21 cellular contexts compared by ENCODE assay signal in the genomic region with DNA sequence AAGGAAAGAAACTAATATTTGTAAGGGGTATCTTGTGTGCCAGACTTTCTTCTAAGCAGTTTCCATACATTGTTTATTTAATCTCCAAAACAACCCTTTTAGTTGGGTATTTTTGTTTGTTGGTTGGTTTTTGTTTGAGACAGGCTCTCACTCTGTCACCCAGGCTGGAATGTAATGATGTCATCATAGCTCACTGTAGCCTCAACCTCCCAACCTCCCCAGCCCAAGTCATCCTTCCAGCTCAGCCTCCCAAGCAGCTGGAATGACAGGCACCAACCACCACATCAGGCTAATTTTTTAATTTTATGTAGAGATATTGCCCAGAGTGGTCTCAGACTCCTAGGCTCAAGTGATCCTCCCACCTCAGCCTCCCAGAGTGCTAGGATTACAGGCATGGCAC. TPM values are rescaled to one million over a fixed set of nuclear protein-coding genes. Genes with fewer than 3 reads are reported as not detected.
A peak's percentile ranks its signal among the peaks of the same experiment; 100 is the strongest.
DNase-seq lines count a peak whose midpoint lies in the region; ATAC-seq, FAIRE-seq and TF ChIP-seq lines count a peak whose summit lies in the region.
"Had no signal": no experiment of that assay in that cellular context is flagged by ENCODE, and none has a peak within 500 bp of the region (broad histone marks: within the 10 kb centered on the region; RNA-seq: fewer than 3 reads in every experiment).

No MANE protein-coding gene starts in this region.

- no peak for TF ChIP-seq RAD21 in HepG2 (CRISPR knock-in tag; IDR thresholded peaks at IDR 0.05)
- TF ChIP-seq RAD21 in K562 (CRISPR knock-in tag; conservative IDR thresholded peaks at IDR 0.05 in 1 of 2, IDR thresholded peaks at IDR 0.05 in 1 of 2): no peak

- no peak overlapping the region for H3K23ac ChIP-seq in mesenchymal stem cell (ENCODE audit: low read length in 2 of 2)

- CTCF ChIA-PET in HepG2 (lab: Yijun Ruan, JAX; ENCODE audit: low intra/inter-chr PET ratio, low total read pairs) (no interaction called here), K562 (lab: Yijun Ruan, JAX; ENCODE audit: low intra/inter-chr PET ratio) (no interaction called here)

- H3K27me3 ChIP-seq in HepG2 (ENCODE audit: control insufficient read depth in 1 of 2, insufficient read depth in 2 of 2, low read length in 2 of 2) (no peaks in the 10 kb centered on the region; a peak in 1 of 5 replicates), right lobe of liver (no peaks in the 10 kb centered on the region), K562 (ENCODE audit: control insufficient read depth in 2 of 2, insufficient read depth in 2 of 2, low read length in 2 of 2) (peaks cover 9 to 16% of the 10 kb centered on the region in 2 experiments; a peak in 4 of 5 replicates), mesenchymal stem cell (ENCODE audit: control insufficient read depth in 1 of 2, insufficient read depth in 1 of 2, low read length in 2 of 2) (no peaks in the 10 kb centered on the region), esophagus muscularis mucosa (no peaks in the 10 kb centered on the region)
- H3K27me3 ChIP-seq: Peyer's patch, SJSA1 had no signal

- H2BK120ac ChIP-seq in mesenchymal stem cell (ENCODE audit: low read depth, low read length): no peak overlapping the region

- H3K9me1 ChIP-seq in K562 (ENCODE audit: control insufficient read depth, insufficient read depth, low read length): no peaks in the 10 kb centered on the region

- DNase-seq in HepG2 (ENCODE audit: low spot score) (no peak), right lobe of liver (no peak), K562 (ENCODE audit: extremely low read depth in 1 of 4, low spot score in 3 of 4) (no peak), mesenchymal stem cell (peak; percentile 10), esophagus muscularis mucosa (ENCODE audit: extremely low spot score) (no peak), AG08395 (ENCODE audit: low spot score) (no peak), AG08396 (ENCODE audit: low spot score) (no peak)
- no peak for DNase-seq in activated CD8-positive, alpha-beta memory T cell treated with anti-CD3 and anti-CD28 coated beads for 24 hours
- DNase-seq: Karpas-422, NCI-H1694, NCI-H2081, NCI-H2171, NCI-H345, NCI-H524, NCI-H82, Peyer's patch had no signal

- FAIRE-seq in HepG2 (lab: Jason Lieb, UNC) (no peak), K562 (lab: Jason Lieb, UNC) (no peak)
- FAIRE-seq: GM12878, HTR-8/SVneo had no signal

- peaks cover 13% of the 10 kb centered on the region for H3K4me1 ChIP-seq in HepG2 (ENCODE audit: insufficient read depth, low read length)
- peaks cover 0 to 9% (median 0%) of the 10 kb centered on the region in 4 donors for H3K4me1 ChIP-seq in right lobe of liver
- peaks cover 4 to 18% of the 10 kb centered on the region in 2 experiments; a peak in 3 of 5 replicates for H3K4me1 ChIP-seq in K562 (replicated peaks in 1 of 2; ENCODE audit: control insufficient read depth in 2 of 2, insufficient read depth in 2 of 2, low read length in 2 of 2)
- peaks cover 7% of the 10 kb centered on the region for H3K4me1 ChIP-seq in mesenchymal stem cell (ENCODE audit: control insufficient read depth, insufficient read depth, low read depth, low read length)
- peaks cover 9 to 12% (median 12%) of the 10 kb centered on the region in 4 donors for H3K4me1 ChIP-seq in esophagus muscularis mucosa
- H3K4me1 ChIP-seq: Peyer's patch had no signal

- no peak overlapping the region for H2BK12ac ChIP-seq in mesenchymal stem cell (ENCODE audit: low read length in 2 of 2)

- no peak overlapping the region for H2BK15ac ChIP-seq in mesenchymal stem cell (ENCODE audit: low read depth, poor library complexity, severe bottlenecking)

- TF ChIP-seq CTCF in HepG2 (CRISPR knock-in tag; IDR thresholded peaks at IDR 0.05): no peak
- no peak for TF ChIP-seq CTCF in right lobe of liver (IDR thresholded peaks at IDR 0.05)
- no peak for TF ChIP-seq CTCF in K562 (IDR thresholded peaks at IDR 0.05 in 2 of 3, conservative IDR thresholded peaks at IDR 0.05 in 1 of 3; ENCODE audit: insufficient read depth in 2 of 3, low read depth in 1 of 3, low read length in 3 of 3)
- TF ChIP-seq CTCF in esophagus muscularis mucosa (IDR thresholded peaks at IDR 0.05): no peak

- ATAC-seq in HepG2 (no peak), right lobe of liver (no peak), K562 (no peak)
- ATAC-seq: GM12878, GM23338 had no signal

- H3K9me3 ChIP-seq in HepG2 (ENCODE audit: low read length) (no peaks in the 10 kb centered on the region), right lobe of liver (no peaks in the 10 kb centered on the region), K562 (replicated peaks; ENCODE audit: control insufficient read depth, insufficient read depth, low read depth, low read length) (no peaks in the 10 kb centered on the region; the same call in 1 of the 2 replicates), mesenchymal stem cell (ENCODE audit: control insufficient read depth, low read length) (no peaks in the 10 kb centered on the region), esophagus muscularis mucosa (no peaks in the 10 kb centered on the region)
- H3K9me3 ChIP-seq: Peyer's patch, SJSA1 had no signal

- no peak overlapping the region for H3K14ac ChIP-seq in mesenchymal stem cell (ENCODE audit: low read length in 2 of 2)

- no peaks in the 10 kb centered on the region for H3K79me2 ChIP-seq in HepG2 (ENCODE audit: insufficient read depth, low read length)
- no peaks in the 10 kb centered on the region for H3K79me2 ChIP-seq in K562 (ENCODE audit: control insufficient read depth, insufficient read depth, low read length)

- TF ChIP-seq EP300 in HepG2 (IDR thresholded peaks at IDR 0.05; ENCODE audit: low read depth in 2 of 2, low read length in 2 of 2): no peak
- TF ChIP-seq EP300 in HepG2 (CRISPR knock-in tag; IDR thresholded peaks at IDR 0.05; ENCODE audit: borderline replicate concordance): no peak
- TF ChIP-seq EP300 in K562 (IDR thresholded peaks at IDR 0.05; ENCODE audit: low read length): no peak
- TF ChIP-seq EP300 in esophagus muscularis mucosa (IDR thresholded peaks at IDR 0.05): no peak

- in situ Hi-C loops in HepG2 (cut with HindIII; ENCODE audit: extremely low pct_ligation_motif_present, low pct_unique_long_range_greater_than_20kb): no loop called here
- in situ Hi-C loops in K562 (cut with MboI): no loop called here

- no peak overlapping the region for H3K4ac ChIP-seq in mesenchymal stem cell (ENCODE audit: low read depth in 1 of 2, low read length in 2 of 2)

- H3K9ac ChIP-seq in HepG2 (ENCODE audit: insufficient read depth, low read depth, low read length) (no peak overlapping the region), K562 (ENCODE audit: insufficient read depth in 1 of 2, low read depth in 2 of 2, low read length in 2 of 2) (no peak overlapping the region), mesenchymal stem cell (ENCODE audit: low read length) (peak overlapping the region; percentile 28)

- H4K91ac ChIP-seq in mesenchymal stem cell (ENCODE audit: low read length): no peak overlapping the region

- H3K79me1 ChIP-seq in mesenchymal stem cell (replicated peaks; ENCODE audit: low read length, poor library complexity, severe bottlenecking): no peaks in the 10 kb centered on the region

- H2BK5ac ChIP-seq in mesenchymal stem cell (ENCODE audit: low read depth, low read length, poor library complexity, severe bottlenecking): no peak overlapping the region

- TF ChIP-seq POLR2A in HepG2 (IDR thresholded peaks at IDR 0.05; ENCODE audit: insufficient read depth in 1 of 2, low read depth in 2 of 2, low read length in 2 of 2) (no peak), right lobe of liver (IDR thresholded peaks at IDR 0.05) (no peak), K562 (conservative IDR thresholded peaks at IDR 0.05) (no peak), esophagus muscularis mucosa (IDR thresholded peaks at IDR 0.05; ENCODE audit: low read depth) (no peak)

- H4K8ac ChIP-seq in mesenchymal stem cell (ENCODE audit: low read length): no peak overlapping the region

- H2AFZ ChIP-seq in HepG2 (ENCODE audit: low read length) (no peak overlapping the region), K562 (ENCODE audit: low read depth, low read length) (no peak overlapping the region), mesenchymal stem cell (ENCODE audit: low read depth, low read length) (no peak overlapping the region)
- H2AFZ ChIP-seq: GM23338 had no signal

- BruUV-seq in HepG2 (replicated peaks; lab: Mats Ljungman, UMichigan) (no TSS peak), K562 (replicated peaks; lab: Mats Ljungman, UMichigan) (no TSS peak)

- H3K4me3 ChIP-seq in HepG2 (replicated peaks in 1 of 3; ENCODE audit: insufficient read depth in 1 of 3, low read depth in 2 of 3, low read length in 3 of 3): no peak overlapping the region
- no peak overlapping the region for H3K4me3 ChIP-seq in right lobe of liver
- no peak overlapping the region for H3K4me3 ChIP-seq in K562
- H3K4me3 ChIP-seq in mesenchymal stem cell (ENCODE audit: insufficient read depth in 1 of 2, low read depth in 1 of 2, low read length in 2 of 2): no peak overlapping the region
- H3K4me3 ChIP-seq in esophagus muscularis mucosa: no peak overlapping the region
- H3K4me3 ChIP-seq: GM12878, GM23338, Peyer's patch, SJSA1 had no signal

- H3K4me2 ChIP-seq in HepG2 (ENCODE audit: low read depth, low read length) (no peak overlapping the region), K562 (ENCODE audit: insufficient read depth, low read length) (no peak overlapping the region), mesenchymal stem cell (ENCODE audit: low read length, poor library complexity, severe bottlenecking) (no peak overlapping the region)
- H3K4me2 ChIP-seq: GM23338 had no signal

- no peak overlapping the region for H2AK5ac ChIP-seq in mesenchymal stem cell (ENCODE audit: low read length, severe bottlenecking)

- H3K27ac ChIP-seq in HepG2 (ENCODE audit: extremely low read length, insufficient read depth, low read length): no peak overlapping the region
- H3K27ac ChIP-seq in right lobe of liver: no peak overlapping the region
- no peak overlapping the region for H3K27ac ChIP-seq in K562 (ENCODE audit: extremely low read depth, low read depth, low read length)
- H3K27ac ChIP-seq in mesenchymal stem cell (ENCODE audit: low read length, poor library complexity, severe bottlenecking): no peak overlapping the region
- no peak overlapping the region for H3K27ac ChIP-seq in esophagus muscularis mucosa (replicated peaks in 1 of 4)
- H3K27ac ChIP-seq: 22Rv1, Peyer's patch, SJSA1 had no signal

- no peaks in the 10 kb centered on the region for H3K36me3 ChIP-seq in HepG2 (replicated peaks in 1 of 2; ENCODE audit: control insufficient read depth in 1 of 2, insufficient read depth in 2 of 2, low read length in 2 of 2)
- no peaks in the 10 kb centered on the region for H3K36me3 ChIP-seq in right lobe of liver
- no peaks in the 10 kb centered on the region for H3K36me3 ChIP-seq in K562 (ENCODE audit: control insufficient read depth, insufficient read depth, low read length)
- no peaks in the 10 kb centered on the region for H3K36me3 ChIP-seq in mesenchymal stem cell (ENCODE audit: control insufficient read depth in 1 of 2, insufficient read depth in 2 of 2, low read depth in 1 of 2, low read length in 2 of 2)
- no peaks in the 10 kb centered on the region for H3K36me3 ChIP-seq in esophagus muscularis mucosa
- H3K36me3 ChIP-seq: Peyer's patch, SJSA1 had no signal

- H4K20me1 ChIP-seq in HepG2 (ENCODE audit: insufficient read depth, low read length) (no peaks in the 10 kb centered on the region), K562 (replicated peaks; ENCODE audit: control insufficient read depth, insufficient read depth, low read length) (no peaks in the 10 kb centered on the region)

- no peak overlapping the region for H3K18ac ChIP-seq in mesenchymal stem cell (ENCODE audit: low read depth in 1 of 2, low read length in 2 of 2)

- POLR2A ChIA-PET in HepG2 (lab: Yijun Ruan, JAX): no interaction called here
- POLR2A ChIA-PET in K562 (lab: Yijun Ruan, JAX): interaction anchor here (0.5 to 1.0 kb wide), 3 partner anchors 224 to 707 kb away, joined by 3 to 4 read pairs (median 3); no protein-coding TSS in a partner anchor

- intact Hi-C loops in HepG2 (cut with micrococcal nuclease; ENCODE audit: unreplicated experiment): no loop called here
- intact Hi-C loops in right lobe of liver (cut with DNase I): no loop called here
- intact Hi-C loops in K562 (cut with micrococcal nuclease): no loop called here
- intact Hi-C loops in esophagus muscularis mucosa (cut with DNase I): no loop called here

RNA-seq across cellular contexts. Expression of a gene that starts 41.2 kb away (rescaled TPM):
- total RNA-seq in HepG2 (2016; rRNA removed; fragmentation: Illumina TruSeq; extraction: Trizol) (83.6 and 109 TPM in 2 replicates), right lobe of liver (10 to 100 TPM; 32.1 to 61.9 (median 50.4) TPM), K562 (2014; rRNA removed) (95.1 and 111 TPM in 2 replicates), K562 (2014; rRNA removed; fragmentation: Illumina TruSeq; extraction: Trizol) (86.6 and 88.2 TPM in 2 replicates), K562 (2015; rRNA removed; fragmentation: Illumina TruSeq; extraction: Trizol) (90.7 and 93.9 TPM in 2 replicates), K562 (2021) (78.5 and 95.2 TPM in 2 replicates), esophagus muscularis mucosa (100 to 1,000 TPM in 3 of 4 donors, 10 to 100 TPM in 1; 94.4 to 172 (median 130) TPM)
- total RNA-seq in HepG2 (2016; cell fraction: cytosol; rRNA removed; fragmentation: Illumina TruSeq; extraction: Trizol; ENCODE audit: low read depth): 79.6 and 86.8 TPM in 2 replicates
- 89.2 and 94.7 TPM in 2 replicates for total RNA-seq in HepG2 (2016; cell fraction: insoluble cytoplasmic fraction; rRNA removed; fragmentation: Illumina TruSeq; extraction: Trizol)
- total RNA-seq in HepG2 (2016; cell fraction: membrane; rRNA removed; fragmentation: Illumina TruSeq; extraction: Trizol): 169 and 188 TPM in 2 replicates
- total RNA-seq in HepG2 (2016; cell fraction: nucleus; rRNA removed; fragmentation: Illumina TruSeq; extraction: Trizol): 40.2 and 49.9 TPM in 2 replicates
- polyA plus RNA-seq in HepG2 (2011; rRNA removed) (62.4 and 77.0 TPM in 2 replicates), K562 (2011; rRNA removed) (118 and 129 TPM in 2 replicates), K562 (2014; fragmentation: Illumina TruSeq; extraction: Trizol) (95.7 and 105 TPM in 2 replicates), K562 (2014; fragmentation: Nextera tagmentation; extraction: Ambion mirVana) (10 to 100 TPM; 19.5 to 25.7 TPM), K562 (2014; rRNA removed) (150 and 179 TPM in 2 replicates)
- 52.2 and 64.2 TPM in 2 replicates for polyA plus RNA-seq in HepG2 (2011; cell fraction: cytosol; rRNA removed)
- polyA plus RNA-seq in HepG2 (2011; cell fraction: nucleus; rRNA removed): 37.8 and 45.4 TPM in 2 replicates
- polyA plus RNA-seq in HepG2 (2012): 77.5 and 77.9 TPM in 2 replicates
- polyA plus RNA-seq in HepG2 (2016; cell fraction: cytosol; fragmentation: Illumina TruSeq; extraction: Trizol; ENCODE audit: low read depth): 124 and 135 TPM in 2 replicates
- 149 and 181 TPM in 2 replicates for polyA plus RNA-seq in HepG2 (2016; cell fraction: insoluble cytoplasmic fraction; fragmentation: Illumina TruSeq; extraction: Trizol; ENCODE audit: low read depth)
- polyA plus RNA-seq in HepG2 (2016; cell fraction: membrane; fragmentation: Illumina TruSeq; extraction: Trizol; ENCODE audit: low read depth): 172 and 199 TPM in 2 replicates
- 67.0 and 73.1 TPM in 2 replicates for polyA plus RNA-seq in HepG2 (2016; cell fraction: nucleus; fragmentation: Illumina TruSeq; extraction: Trizol; ENCODE audit: insufficient read depth, low read depth)
- polyA minus RNA-seq in HepG2 (2011; rRNA and poly(A)+ RNA removed; ENCODE audit: low replicate concordance): 166 and 255 TPM in 2 replicates
- polyA minus RNA-seq in HepG2 (2011; cell fraction: cytosol; rRNA and poly(A)+ RNA removed): 61.4 and 69.0 TPM in 2 replicates
- polyA minus RNA-seq in HepG2 (2011; cell fraction: nucleus; rRNA and poly(A)+ RNA removed): 87.8 and 114 TPM in 2 replicates
- 64.2 and 98.3 TPM in 2 replicates for total RNA-seq in K562 (2011; cell fraction: chromatin; rRNA removed; ENCODE audit: low replicate concordance)
- 52.0 and 54.5 TPM in 2 replicates for total RNA-seq in K562 (2011; cell fraction: nucleolus; rRNA removed)
- total RNA-seq in K562 (2011; cell fraction: nucleoplasm; rRNA removed): 63.2 and 73.9 TPM in 2 replicates
- 116 and 133 TPM in 2 replicates for polyA plus RNA-seq in K562 (2011; cell fraction: cytosol; rRNA removed)
- 41.7 and 49.3 TPM in 2 replicates for polyA plus RNA-seq in K562 (2011; cell fraction: nucleus; rRNA removed)
- 90.9 and 131 TPM in 2 replicates for polyA plus RNA-seq in K562 (2012)
- 160 and 181 TPM in 2 replicates for polyA minus RNA-seq in K562 (2011; rRNA and poly(A)+ RNA removed)
- polyA minus RNA-seq in K562 (2011; cell fraction: cytosol; rRNA and poly(A)+ RNA removed): 57.2 and 71.0 TPM in 2 replicates
- 53.3 and 75.0 TPM in 2 replicates for polyA minus RNA-seq in K562 (2011; cell fraction: nucleus; rRNA and poly(A)+ RNA removed)
- polyA plus RNA-seq in mesenchymal stem cell (2013, experiment 1 of 2): 74.6 TPM
- polyA plus RNA-seq in mesenchymal stem cell (2013, experiment 2 of 2): 75.4 TPM
